Comparison of ENCODE assay signal across 36 cellular contexts in genomic region chr10:99459217-99459616, GRCh38.
"Had no signal": no experiment of that assay in that cellular context is flagged by ENCODE, and none has a peak within 500 bp of the region (broad histone marks: within the 10 kb centered on the region; RNA-seq: fewer than 3 reads in every experiment).

No MANE protein-coding gene starts in this region.

- DNase-seq: MG63, MM.1S, MV-4-11, NCI-H1048, NCI-H1092, NCI-H1092 treated with DMSO at 0.1 percent for 48 hours, NCI-H1105, NCI-H1105 treated with DMSO at 0.1 percent for 48 hours, NCI-H1417, NCI-H1417 treated with DMSO at 0.1 percent for 48 hours, NCI-H1436, NCI-H1436 treated with DMSO at 0.1 percent for 48 hours, NCI-H146, NCI-H1694, NCI-H1694 treated with DMSO at 0.1 percent for 48 hours, NCI-H187, NCI-H187 treated with DMSO at 0.1 percent for 48 hours, NCI-H1930, NCI-H2029, NCI-H2029 treated with DMSO at 0.1 percent for 48 hours, NCI-H2081, NCI-H2081 treated with DMSO at 0.1 percent for 48 hours, NCI-H2107, NCI-H2171, NCI-H2171 treated with DMSO at 0.1 percent for 48 hours, NCI-H2227 treated with DMSO at 0.1 percent for 48 hours, NCI-H226, NCI-H345, NCI-H446, NCI-H446 treated with DMSO at 0.1 percent for 48 hours, NCI-H510A, NCI-H510A treated with DMSO at 0.1 percent for 48 hours, NCI-H524, NCI-H524 treated with DMSO at 0.1 percent for 48 hours, NCI-H526, NCI-H526 treated with DMSO at 0.1 percent for 48 hours had no signal

- H3K27me3 ChIP-seq: MG63 had no signal

- H3K9me3 ChIP-seq: MG63 had no signal

- H3K36me3 ChIP-seq: MG63 had no signal

- H3K4me3 ChIP-seq: MG63 had no signal
